Comparison of ENCODE assay signal across 18 cellular contexts in genomic region chr2:173862612-173863217, GRCh38.
"Had no signal": no experiment of that assay in that cellular context is flagged by ENCODE, and none has a peak within 500 bp of the region (broad histone marks: within the 10 kb centered on the region; RNA-seq: fewer than 3 reads in every experiment).

No MANE protein-coding gene starts in this region.

- H3K4me1 ChIP-seq: adrenal gland, foreskin keratinocyte, sigmoid colon, stomach, transverse colon had no signal

- H3K4me2 ChIP-seq: smooth muscle cell had no signal

- H3K27ac ChIP-seq: adrenal gland, epithelial cell of prostate, foreskin keratinocyte, sigmoid colon, stomach, transverse colon had no signal

- H3K9me3 ChIP-seq: adrenal gland, sigmoid colon, stomach, transverse colon had no signal

- ATAC-seq: activated CD8-positive, alpha-beta T cell treated with anti-CD3 and anti-CD28 coated beads, Interleukin-2, amount 10 ng/mL, durations not matched to agents 7 days and 5 days; foreskin keratinocyte; left lobe of liver; stimulated activated memory B cell treated with anti-CD40 and anti-IgM and Interleukin-4, amounts not matched to agents 10 μg/mL and 1 μg/mL and 100 μg/mL, for 72 hours; T-cell had no signal

- H3K4me3 ChIP-seq: adrenal gland, sigmoid colon, smooth muscle cell, stomach, transverse colon had no signal

- H3K27me3 ChIP-seq: adrenal gland, sigmoid colon had no signal

- H3K36me3 ChIP-seq: adrenal gland, sigmoid colon, stomach, transverse colon had no signal

- DNase-seq: activated CD4-positive, alpha-beta T cell treated with anti-CD3 and anti-CD28 coated beads for 1 hour; activated CD4-positive, alpha-beta T cell treated with anti-CD3 and anti-CD28 coated beads, Interleukin-2, amount 50 U/mL, for 1 hour; activated CD8-positive, alpha-beta T cell treated with anti-CD3 and anti-CD28 coated beads, Interleukin-2, amount 10 ng/mL, durations not matched to agents 7 days and 5 days; activated gamma-delta T cell; adrenal gland; cortex of kidney; foreskin keratinocyte; kidney; nucleus accumbens; sigmoid colon; stimulated activated CD4-positive, alpha-beta T cell treated with anti-CD3 and anti-CD28 coated beads, Interleukin-15, amount 100 ng/mL, for 24 hours; stomach; T-cell; transverse colon had no signal
